19 cellular contexts compared by ENCODE assay signal in genomic region chr11:45423036-45423435, GRCh38.
"Had no signal": no experiment of that assay in that cellular context is flagged by ENCODE, and none has a peak within 500 bp of the region (broad histone marks: within the 10 kb centered on the region; RNA-seq: fewer than 3 reads in every experiment).

No MANE protein-coding gene starts in this region.

- H3K9me3 ChIP-seq: right lobe of liver had no signal

- H3K27ac ChIP-seq: brain microvascular endothelial cell, esophagus muscularis mucosa, right lobe of liver had no signal

- H3K27me3 ChIP-seq: ascending aorta, right lobe of liver had no signal

- H3K4me3 ChIP-seq: coronary artery, esophagus muscularis mucosa, right lobe of liver, smooth muscle cell had no signal

- DNase-seq: activated CD4-positive, alpha-beta T cell treated with anti-CD3 and anti-CD28 coated beads for 1 hour; activated CD4-positive, alpha-beta T cell treated with anti-CD3 and anti-CD28 coated beads, Interleukin-2, amount 50 U/mL, for 1 hour; activated CD8-positive, alpha-beta T cell treated with anti-CD3 and anti-CD28 coated beads, Interleukin-2, amount 10 ng/mL, durations not matched to agents 7 days and 5 days; activated gamma-delta T cell; brain microvascular endothelial cell; islet precursor cell; left cardiac atrium; mesendoderm; naive B cell; occipital lobe; right lobe of liver; stimulated activated CD4-positive, alpha-beta T cell treated with anti-CD3 and anti-CD28 coated beads, Interleukin-15, amount 100 ng/mL, for 24 hours; T-helper 1 cell had no signal

- H3K4me1 ChIP-seq: esophagus muscularis mucosa, right lobe of liver had no signal

- ATAC-seq: activated CD8-positive, alpha-beta T cell treated with anti-CD3 and anti-CD28 coated beads, Interleukin-2, amount 10 ng/mL, durations not matched to agents 7 days and 5 days; activated naive CD4-positive, alpha-beta T cell treated with anti-CD3 and anti-CD28 coated beads, Interleukin-2, amount 50 U/mL, for 72 hours; right lobe of liver; stimulated activated memory B cell treated with anti-CD40 and anti-IgM and Interleukin-4, amounts not matched to agents 10 μg/mL and 1 μg/mL and 100 μg/mL, for 72 hours had no signal

- H3K36me3 ChIP-seq: ascending aorta, brain microvascular endothelial cell, esophagus muscularis mucosa, right lobe of liver had no signal
